In the genomic region with DNA sequence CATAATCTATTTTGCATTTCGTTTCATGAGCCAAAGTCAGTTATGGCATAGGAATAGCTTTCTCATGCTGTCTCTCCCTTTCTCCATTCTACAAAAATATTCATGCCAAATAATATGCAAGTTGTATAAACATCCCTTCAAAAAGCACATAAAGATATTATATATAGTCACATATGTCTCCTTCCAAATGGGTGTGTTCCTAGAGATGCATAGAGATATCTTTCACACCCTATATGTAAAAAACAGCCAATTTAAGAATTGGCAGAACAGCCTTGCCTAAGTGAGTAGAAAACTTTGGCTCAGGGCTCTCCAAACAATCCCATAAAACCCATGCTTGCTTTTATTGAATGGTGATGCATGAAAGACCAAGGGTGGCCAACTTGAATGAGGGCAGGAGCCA, we compare ENCODE assay signal across 25 cellular contexts.
"Had no signal": no experiment of that assay in that cellular context is flagged by ENCODE, and none has a peak within 500 bp of the region (broad histone marks: within the 10 kb centered on the region; RNA-seq: fewer than 3 reads in every experiment).

No MANE protein-coding gene starts in this region.

- H3K27me3 Mint-ChIP-seq: T-helper 17 cell had no signal

- H3K27ac ChIP-seq: ascending aorta, cardiac muscle cell, KMS-11 had no signal

- H3K36me3 ChIP-seq: ascending aorta, cardiac muscle cell had no signal

- H3K4me3 ChIP-seq: ascending aorta, cardiac muscle cell had no signal

- H3K9me3 Mint-ChIP-seq: activated naive CD8-positive, alpha-beta T cell treated with anti-CD3 and anti-CD28 coated beads, Interleukin-2, amount 50 U/mL, for 24 hours had no signal

- DNase-seq: activated CD4-positive, alpha-beta T cell treated with anti-CD3 and anti-CD28 coated beads for 48 hours; activated CD4-positive, alpha-beta T cell treated with anti-CD3 and anti-CD28 coated beads, Interleukin-2, amount 50 U/mL, for 4 hours; activated CD4-positive, CD25-positive, alpha-beta regulatory T cell treated with anti-CD3 and anti-CD28 coated beads, Interleukin-2, amount 50 U/mL, for 72 hours; activated CD8-positive, alpha-beta T cell treated with anti-CD3 and anti-CD28 coated beads, Interleukin-2, amount 10 ng/mL, durations not matched to agents 7 days and 5 days; activated naive CD8-positive, alpha-beta T cell treated with anti-CD3 and anti-CD28 coated beads, Interleukin-2, amount 50 U/mL, for 24 hours; activated T-cell treated with anti-CD3 and anti-CD28 coated beads, Interleukin-2, amount 50 U/mL, for 1 hour; amniotic stem cell; MM.1S; NCI-H1105; NCI-H1436; NCI-H1694 treated with DMSO at 0.1 percent for 48 hours; NCI-H2029 treated with DMSO at 0.1 percent for 48 hours; NCI-H510A treated with DMSO at 0.1 percent for 48 hours; NCI-H69; NK-92 treated with Interleukin-12 subunit alpha and Interleukin-12 subunit beta, amount 100 ng/mL, for 24 hours; OCI-M1; SHP77 treated with DMSO at 0.1 percent for 48 hours; T-helper 17 cell; T-helper 9 cell had no signal

- H3K4me1 ChIP-seq: ascending aorta had no signal

- H3K36me3 Mint-ChIP-seq: brain, WTC11 had no signal

- H3K4me3 Mint-ChIP-seq: activated CD8-positive, alpha-beta T cell treated with anti-CD3 and anti-CD28 coated beads, Interleukin-2, amount 10 ng/mL, durations not matched to agents 7 days and 5 days; activated naive CD8-positive, alpha-beta T cell treated with anti-CD3 and anti-CD28 coated beads, Interleukin-2, amount 50 U/mL, for 24 hours; brain; T-helper 17 cell; WTC11 had no signal

- H3K9me3 ChIP-seq: ascending aorta had no signal

- H3K27me3 ChIP-seq: ascending aorta, cardiac muscle cell had no signal

- ATAC-seq: activated CD8-positive, alpha-beta T cell treated with anti-CD3 and anti-CD28 coated beads, Interleukin-2, amount 10 ng/mL, durations not matched to agents 7 days and 5 days; activated naive CD4-positive, alpha-beta T cell treated with anti-CD3 and anti-CD28 coated beads, Interleukin-2, amount 50 U/mL, for 72 hours; activated naive CD8-positive, alpha-beta T cell treated with anti-CD3 and anti-CD28 coated beads, Interleukin-2, amount 50 U/mL, for 24 hours; T-helper 17 cell; WTC11 had no signal

- H3K4me2 ChIP-seq: KMS-11 had no signal

- H3K27ac Mint-ChIP-seq: activated CD8-positive, alpha-beta T cell treated with anti-CD3 and anti-CD28 coated beads, Interleukin-2, amount 10 ng/mL, durations not matched to agents 7 days and 5 days; activated naive CD4-positive, alpha-beta T cell treated with anti-CD3 and anti-CD28 coated beads, Interleukin-2, amount 50 U/mL, for 72 hours; activated naive CD8-positive, alpha-beta T cell treated with anti-CD3 and anti-CD28 coated beads, Interleukin-2, amount 50 U/mL, for 24 hours; brain; T-helper 17 cell; WTC11 had no signal

- H3K9ac ChIP-seq: KMS-11 had no signal
